In the genomic region with DNA sequence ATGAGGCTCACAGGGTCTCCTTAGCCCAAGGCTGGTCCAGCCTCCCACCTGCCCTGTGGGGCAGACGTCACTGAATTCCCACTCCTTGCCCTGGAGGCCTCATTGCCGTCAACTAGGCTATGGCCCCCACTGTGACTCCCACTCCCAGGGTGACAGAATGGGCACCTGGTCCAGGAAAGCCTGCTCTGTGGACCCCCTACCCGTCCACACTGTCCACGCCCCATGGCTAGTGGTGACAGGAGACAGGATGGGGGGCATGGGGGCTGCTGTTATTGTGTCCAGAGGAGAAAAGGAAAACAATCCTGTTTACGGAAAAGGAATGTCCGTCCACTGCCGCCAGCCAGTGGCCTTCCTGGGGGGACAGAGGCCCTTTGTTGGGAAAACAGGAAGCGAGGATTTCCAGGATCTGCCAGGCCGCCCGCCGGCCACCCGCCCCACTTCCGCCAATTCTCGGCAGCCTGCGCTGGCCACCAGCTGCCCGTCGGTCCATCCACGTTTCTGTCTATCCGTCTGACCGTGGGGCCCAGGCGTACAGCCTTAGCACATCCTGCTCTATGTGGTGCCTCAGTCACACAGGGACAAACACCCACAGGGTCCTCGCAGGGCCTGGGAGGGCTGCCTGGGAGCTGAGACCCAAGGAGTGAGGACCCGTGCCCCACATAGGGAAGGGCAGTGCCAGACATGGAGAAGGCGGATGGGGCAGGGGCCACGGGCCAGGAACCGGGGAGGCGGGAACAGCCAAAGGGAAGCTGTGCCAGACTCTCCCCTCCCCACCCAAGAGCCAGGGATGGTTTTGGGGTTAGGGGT, we compare ENCODE assay signal across 12 cellular contexts. TPM values are rescaled to one million over a fixed set of nuclear protein-coding genes. Genes with fewer than 3 reads are reported as not detected.
A peak's percentile ranks its signal among the peaks of the same experiment; 100 is the strongest.
DNase-seq lines count a peak whose midpoint lies in the region; ATAC-seq and TF ChIP-seq lines count a peak whose summit lies in the region.
"Had no signal": no experiment of that assay in that cellular context is flagged by ENCODE, and none has a peak within 500 bp of the region (broad histone marks: within the 10 kb centered on the region; RNA-seq: fewer than 3 reads in every experiment).

No MANE protein-coding gene starts in this region.

- ATAC-seq in heart right ventricle (peak in 2 of 8 donors; percentile 3 to 4), GM23338 (no peak)

- H3K4me1 ChIP-seq in heart right ventricle (peaks cover 34 to 56% (median 52%) of the 10 kb centered on the region in 9 donors), GM23338 (ENCODE audit: insufficient read depth) (peaks cover 10% of the 10 kb centered on the region; the same call in 1 of the 2 replicates)

- H3K4me1 Mint-ChIP-seq in Calu3 (ENCODE audit: low read depth, unreplicated experiment): peaks cover 14% of the 10 kb centered on the region
- peaks cover 5% of the 10 kb centered on the region; the same call in 2 of the 3 replicates for H3K4me1 Mint-ChIP-seq in GM23338

- no peak overlapping the region for H3K27ac Mint-ChIP-seq in Calu3 (ENCODE audit: unreplicated experiment)
- H3K27ac Mint-ChIP-seq in GM23338: no peak overlapping the region

- H3K27me3 Mint-ChIP-seq in Calu3 (ENCODE audit: unreplicated experiment) (no peaks in the 10 kb centered on the region), GM23338 (ENCODE audit: insufficient read depth, low read depth, poor library complexity) (peaks cover 3% of the 10 kb centered on the region)

- H4K20me1 ChIP-seq in GM23338 (replicated peaks; ENCODE audit: insufficient read depth): no peaks in the 10 kb centered on the region

- intact Hi-C loops in heart right ventricle (cut with DNase I): loop anchor here in 5 of 10 donors (1.0 to 10.0 kb wide), 4 partner anchors 22 to 267 kb away; partner anchors contain the start of genes PIM3 (in 4 of the 5) and SELENOO (in 2 of the 5)
- intact Hi-C loops in Calu3 (cut with micrococcal nuclease; ENCODE audit: unreplicated experiment): loop anchor here (10.0 kb wide), 1 partner anchor 207 kb away; no protein-coding TSS in a partner anchor

- H3K36me3 Mint-ChIP-seq in Calu3 (ENCODE audit: insufficient read depth, unreplicated experiment): peaks cover 29% of the 10 kb centered on the region
- H3K36me3 Mint-ChIP-seq in GM23338 (ENCODE audit: low read depth): peaks cover 3% of the 10 kb centered on the region; the same call in 1 of the 3 replicates

- WGBS in heart right ventricle, 2 donors: 65 to 77% methylated on average over 27 of the region's 27 CpGs

- H3K79me2 ChIP-seq in GM23338 (replicated peaks; ENCODE audit: insufficient read depth): no peaks in the 10 kb centered on the region

- no peaks in the 10 kb centered on the region for H3K27me3 ChIP-seq in WERI-Rb-1 (ENCODE audit: insufficient read depth, low read depth, severe bottlenecking)
- no peaks in the 10 kb centered on the region for H3K27me3 ChIP-seq in heart right ventricle
- H3K27me3 ChIP-seq in GM23338 (ENCODE audit: insufficient read depth): no peaks in the 10 kb centered on the region

- H3K4me3 Mint-ChIP-seq in Calu3 (ENCODE audit: low read depth, unreplicated experiment) (no peak overlapping the region), GM23338 (no peak overlapping the region)

- TF ChIP-seq CTCF in WERI-Rb-1 (IDR thresholded peaks at IDR 0.05; ENCODE audit: low read depth, low read length) (no peak), heart right ventricle (IDR thresholded peaks at IDR 0.05) (no peak), Calu3 (IDR thresholded peaks at IDR 0.05; ENCODE audit: unreplicated experiment) (no peak), GM23338 (conservative IDR thresholded peaks at IDR 0.05; ENCODE audit: low read depth in 2 of 2) (no peak)

- no peaks in the 10 kb centered on the region for H3K36me3 ChIP-seq in WERI-Rb-1
- no peaks in the 10 kb centered on the region for H3K36me3 ChIP-seq in heart right ventricle
- no peaks in the 10 kb centered on the region for H3K36me3 ChIP-seq in GM23338 (ENCODE audit: insufficient read depth)

- H3K9me3 ChIP-seq in WERI-Rb-1 (ENCODE audit: severe bottlenecking) (no peaks in the 10 kb centered on the region), heart right ventricle (no peaks in the 10 kb centered on the region)

- no peaks in the 10 kb centered on the region for H3K9me3 Mint-ChIP-seq in Calu3 (ENCODE audit: low read depth, unreplicated experiment)
- H3K9me3 Mint-ChIP-seq in GM23338: peaks cover 8% of the 10 kb centered on the region; the same call in 2 of the 3 replicates

- H2AFZ ChIP-seq in GM23338: no peak overlapping the region

- CTCF ChIA-PET in Calu3 (lab: Charles Lee): interaction anchor here (0.6 to 3.0 kb wide), 2 partner anchors 14 to 29 kb away, joined by 5 to 30 read pairs; no protein-coding TSS in a partner anchor

- no peaks in the 10 kb centered on the region for H3K9me2 ChIP-seq in GM23338 (ENCODE audit: insufficient read depth)

- peak; percentile 80 for DNase-seq in Ammon's horn (ENCODE audit: low spot score)
- no peak for DNase-seq in WERI-Rb-1
- peak; percentile 60 to 68 for DNase-seq in heart right ventricle
- peak in 50 of 56 donors; percentile 25 to 81 (median 59) for DNase-seq in nucleus accumbens (lab: John Stamatoyannopoulos, UW)
- no peak for DNase-seq in Kasumi-1 (lab: John Stamatoyannopoulos, UW)
- no peak for DNase-seq in Calu3
- DNase-seq in GM23338 (ENCODE audit: low spot score): no peak
- no peak for DNase-seq in stimulated activated CD4-positive, alpha-beta T cell treated with anti-CD3 and anti-CD28 coated beads, Interleukin-4, amount 100 ng/mL, for 1 hour
- DNase-seq: activated gamma-delta T cell, kidney glomerular epithelial cell, NCI-H748 treated with DMSO at 0.1 percent for 48 hours had no signal

- H3F3A ChIP-seq in GM23338 (replicated peaks; ENCODE audit: low read depth): no peaks in the 10 kb centered on the region

- BruUV-seq in Calu3 (replicated peaks; lab: Mats Ljungman, UMichigan): no TSS peak

- no peak overlapping the region for H3K4me3 ChIP-seq in WERI-Rb-1 (ENCODE audit: low read depth, low read length)
- H3K4me3 ChIP-seq in heart right ventricle: peak overlapping the region in 6 of 10 donors; percentile 8 to 58 (median 53)
- no peak overlapping the region for H3K4me3 ChIP-seq in GM23338

- H3K4me2 ChIP-seq in GM23338: no peak overlapping the region
- H3K4me2 ChIP-seq: KMS-11 had no signal

- H3K27ac ChIP-seq in WERI-Rb-1 (peak overlapping the region; percentile 87), heart right ventricle (peak overlapping the region; percentile 90 to 100 (median 98)), GM23338 (ENCODE audit: low read depth) (no peak overlapping the region)
- H3K27ac ChIP-seq: KMS-11 had no signal

TF ChIP-seq in GM23338, 12 proteins besides CTCF, POLR2A, EP300 and RAD21 (continues in another document):
- TF ChIP-seq NANOG (IDR thresholded peaks at IDR 0.05; ENCODE audit: borderline replicate concordance) (no peak), CREB1 (CRISPR knock-in tag; IDR thresholded peaks at IDR 0.05; ENCODE audit: low read depth) (no peak), ZNF114 (CRISPR knock-in tag; IDR thresholded peaks at IDR 0.05) (no peak), EZH2phosphoT487 (IDR thresholded peaks at IDR 0.05; ENCODE audit: unreplicated experiment) (no peak)

RNA-seq across cellular contexts. Expression of gene CRELD2, which starts 19.5 kb away (rescaled TPM):
- total RNA-seq in heart right ventricle: 10 to 100 TPM; 13.0 to 32.5 (median 19.2) TPM
- polyA plus RNA-seq in heart right ventricle: 10 to 100 TPM; 11.0 to 90.0 TPM
- 57.8 and 64.6 TPM in 2 replicates for total RNA-seq in Calu3 (2022)
- total RNA-seq in GM23338 (2014; rRNA removed; shearing (Covaris generic)): 34.4 and 35.7 TPM in 2 replicates
- polyA plus RNA-seq in GM23338 (2016; fragmentation: Nextera tagmentation; extraction: Ambion mirVana): 47.7 and 49.4 TPM in 2 replicates

RNA-seq across cellular contexts. Expression of gene ALG12, which starts 19.7 kb away (rescaled TPM):
- total RNA-seq in heart right ventricle: 10 to 100 TPM in 9 of 10 donors, 1 to 10 TPM in 1; 9.6 to 19.8 (median 16.0) TPM
- 10 to 100 TPM in 1 of 2 donors, 1 to 10 TPM in 1; 9.7 to 10.4 TPM for polyA plus RNA-seq in heart right ventricle
- total RNA-seq in Calu3 (2022): 25.4 and 27.0 TPM in 2 replicates
- total RNA-seq in GM23338 (2014; rRNA removed; shearing (Covaris generic)): 23.3 and 26.9 TPM in 2 replicates
- 18.7 and 21.8 TPM in 2 replicates for polyA plus RNA-seq in GM23338 (2016; fragmentation: Nextera tagmentation; extraction: Ambion mirVana)

RNA-seq across cellular contexts. Expression of gene PIM3, which starts 22.6 kb away (rescaled TPM):
- 10 to 100 TPM; 27.4 to 81.6 (median 41.6) TPM for total RNA-seq in heart right ventricle
- 10 to 100 TPM; 43.9 to 62.0 TPM for polyA plus RNA-seq in heart right ventricle
- total RNA-seq in Calu3 (2022): 86.3 and 97.3 TPM in 2 replicates
- 30.6 and 37.3 TPM in 2 replicates for total RNA-seq in GM23338 (2014; rRNA removed; shearing (Covaris generic))
- polyA plus RNA-seq in GM23338 (2016; fragmentation: Nextera tagmentation; extraction: Ambion mirVana): 17.7 and 18.8 TPM in 2 replicates

Comparison
In these comparisons a context has a peak if more than half of its experiments do, and no peak if none do; other contexts are left out.
1. DNase-seq: peak in Ammon's horn (single experiment), heart right ventricle (2 of 2) and nucleus accumbens (50 of 56); none in WERI-Rb-1 (single experiment), Kasumi-1 (0 of 2), Calu3 (single experiment), GM23338 (single experiment) and stimulated activated CD4-positive, alpha-beta T cell treated with anti-CD3 and anti-CD28 coated beads, Interleukin-4, amount 100 ng/mL, for 1 hour (single experiment).
2. H3K4me3 ChIP-seq: peak in heart right ventricle (6 of 10); none in WERI-Rb-1 (single experiment) and GM23338 (single experiment).